10 cellular contexts compared by ENCODE assay signal in genomic region chr3:152199069-152199838, GRCh38.
A peak's percentile ranks its signal among the peaks of the same experiment; 100 is the strongest.
DNase-seq lines count a peak whose midpoint lies in the region; ATAC-seq and TF ChIP-seq lines count a peak whose summit lies in the region.
"Had no signal": no experiment of that assay in that cellular context is flagged by ENCODE, and none has a peak within 500 bp of the region (broad histone marks: within the 10 kb centered on the region; RNA-seq: fewer than 3 reads in every experiment).

No MANE protein-coding gene starts in this region.

- peaks cover 4% of the 10 kb centered on the region for H3K36me3 Mint-ChIP-seq in CD8-positive, alpha-beta T cell
- peaks cover 4% of the 10 kb centered on the region for H3K36me3 Mint-ChIP-seq in activated CD8-positive, alpha-beta T cell treated with anti-CD3 and anti-CD28 coated beads, Interleukin-2, amount 10 ng/mL, durations not matched to agents 7 days and 5 days (ENCODE audit: low read depth)
- H3K36me3 Mint-ChIP-seq in natural killer cell treated with Interleukin-12 subunit alpha and Interleukin-12 subunit beta and Interleukin-15 and Interleukin-18, amount 100 ng/mL, for 72 hours: no peaks in the 10 kb centered on the region

- POLR2A ChIA-PET in CD8-positive, alpha-beta T cell (lab: Charles Lee): interaction anchor here (0.6 to 6.5 kb wide), 8 partner anchors 43 to 238 kb away, joined by 3 to 63 read pairs (median 6); partner anchors contain the start of gene MBNL1
- POLR2A ChIA-PET in activated CD8-positive, alpha-beta T cell treated with anti-CD3 and anti-CD28 coated beads, Interleukin-2, amount 10 ng/mL, durations not matched to agents 7 days and 5 days (lab: Charles Lee): interaction anchor here (0.7 to 6.0 kb wide), 9 partner anchors 16 to 86 kb away, joined by 3 to 80 read pairs (median 3); partner anchors contain the start of gene MBNL1

- peaks cover 61% of the 10 kb centered on the region for H3K4me1 ChIP-seq in CD8-positive, alpha-beta T cell (ENCODE audit: insufficient read depth, low read length)

- H3K36me3 ChIP-seq in CD8-positive, alpha-beta T cell (ENCODE audit: insufficient read depth, low read length): no peaks in the 10 kb centered on the region

- peak overlapping the region; percentile 93 for H3K27ac Mint-ChIP-seq in CD8-positive, alpha-beta T cell
- H3K27ac Mint-ChIP-seq in activated CD8-positive, alpha-beta T cell treated with anti-CD3 and anti-CD28 coated beads, Interleukin-2, amount 10 ng/mL, durations not matched to agents 7 days and 5 days: peak overlapping the region; percentile 81
- peak overlapping the region; percentile 94 to 98 for H3K27ac Mint-ChIP-seq in natural killer cell treated with Interleukin-12 subunit alpha and Interleukin-12 subunit beta and Interleukin-15 and Interleukin-18, amount 100 ng/mL, for 72 hours

- CTCF ChIA-PET in CD8-positive, alpha-beta T cell (lab: Charles Lee): interaction anchor here (1.0 to 2.6 kb wide), 7 partner anchors 14 to 248 kb away, joined by 3 to 11 read pairs (median 4); no protein-coding TSS in a partner anchor
- CTCF ChIA-PET in activated CD8-positive, alpha-beta T cell treated with anti-CD3 and anti-CD28 coated beads, Interleukin-2, amount 10 ng/mL, durations not matched to agents 7 days and 5 days (lab: Charles Lee): interaction anchor here (0.6 to 3.3 kb wide), 12 partner anchors 10 to 85 kb away, joined by 3 to 33 read pairs (median 4); no protein-coding TSS in a partner anchor

- no peaks in the 10 kb centered on the region for H3K9me3 Mint-ChIP-seq in CD8-positive, alpha-beta T cell
- H3K9me3 Mint-ChIP-seq in activated CD8-positive, alpha-beta T cell treated with anti-CD3 and anti-CD28 coated beads, Interleukin-2, amount 10 ng/mL, durations not matched to agents 7 days and 5 days (ENCODE audit: insufficient read depth): no peaks in the 10 kb centered on the region
- no peaks in the 10 kb centered on the region for H3K9me3 Mint-ChIP-seq in natural killer cell treated with Interleukin-12 subunit alpha and Interleukin-12 subunit beta and Interleukin-15 and Interleukin-18, amount 100 ng/mL, for 72 hours

- no peaks in the 10 kb centered on the region for H3K27me3 ChIP-seq in CD8-positive, alpha-beta T cell (ENCODE audit: insufficient read depth, low read length)

- peak overlapping the region; percentile 52 for H3K27ac ChIP-seq in CD8-positive, alpha-beta T cell (ENCODE audit: low read depth, low read length)

- H3K9me3 ChIP-seq in CD8-positive, alpha-beta T cell (ENCODE audit: low read length): no peaks in the 10 kb centered on the region

- no peak for DNase-seq in CD8-positive, alpha-beta T cell
- peak; percentile 47 for DNase-seq in activated CD8-positive, alpha-beta T cell treated with anti-CD3 and anti-CD28 coated beads, Interleukin-2, amount 10 ng/mL, durations not matched to agents 7 days and 5 days
- DNase-seq in natural killer cell treated with Interleukin-12 subunit alpha and Interleukin-12 subunit beta and Interleukin-15 and Interleukin-18, amount 100 ng/mL, for 72 hours (ENCODE audit: low spot score): no peak
- DNase-seq in kidney glomerular epithelial cell (lab: John Stamatoyannopoulos, UW): no peak
- no peak for DNase-seq in activated gamma-delta T cell (lab: John Stamatoyannopoulos, UW)
- no peak for DNase-seq in NCI-H146 treated with DMSO at 0.1 percent for 48 hours (lab: John Stamatoyannopoulos, UW; ENCODE audit: unreplicated experiment)
- no peak for DNase-seq in posterior cingulate gyrus
- DNase-seq: NCI-H524 treated with DMSO at 0.1 percent for 48 hours, right cardiac atrium had no signal

- intact Hi-C loops in CD8-positive, alpha-beta T cell (cut with DNase I, micrococcal nuclease): loop anchor here in 1 of 2 experiments (1.0 kb wide), 1 partner anchor 8 kb away; no protein-coding TSS in a partner anchor
- intact Hi-C loops in posterior cingulate gyrus (cut with DNase I): no loop called here

- H3K27me3 Mint-ChIP-seq in CD8-positive, alpha-beta T cell (ENCODE audit: low read depth): no peaks in the 10 kb centered on the region
- H3K27me3 Mint-ChIP-seq in activated CD8-positive, alpha-beta T cell treated with anti-CD3 and anti-CD28 coated beads, Interleukin-2, amount 10 ng/mL, durations not matched to agents 7 days and 5 days (ENCODE audit: low read depth): no peaks in the 10 kb centered on the region
- H3K27me3 Mint-ChIP-seq in natural killer cell treated with Interleukin-12 subunit alpha and Interleukin-12 subunit beta and Interleukin-15 and Interleukin-18, amount 100 ng/mL, for 72 hours: no peaks in the 10 kb centered on the region

- peaks cover 75% of the 10 kb centered on the region for H3K4me1 Mint-ChIP-seq in CD8-positive, alpha-beta T cell (ENCODE audit: low read depth)
- peaks cover 73% of the 10 kb centered on the region for H3K4me1 Mint-ChIP-seq in activated CD8-positive, alpha-beta T cell treated with anti-CD3 and anti-CD28 coated beads, Interleukin-2, amount 10 ng/mL, durations not matched to agents 7 days and 5 days (ENCODE audit: low read depth)
- peaks cover 57 to 81% of the 10 kb centered on the region in 2 donors for H3K4me1 Mint-ChIP-seq in natural killer cell treated with Interleukin-12 subunit alpha and Interleukin-12 subunit beta and Interleukin-15 and Interleukin-18, amount 100 ng/mL, for 72 hours (ENCODE audit: low read depth in 2 of 2)

- peak; percentile 43 for ATAC-seq in CD8-positive, alpha-beta T cell
- peak; percentile 30 for ATAC-seq in GM21825 (IDR thresholded peaks at IDR 0.05; ENCODE audit: unreplicated experiment)
- peak; percentile 43 for ATAC-seq in activated CD8-positive, alpha-beta T cell treated with anti-CD3 and anti-CD28 coated beads, Interleukin-2, amount 10 ng/mL, durations not matched to agents 7 days and 5 days
- ATAC-seq in natural killer cell treated with Interleukin-12 subunit alpha and Interleukin-12 subunit beta and Interleukin-15 and Interleukin-18, amount 100 ng/mL, for 72 hours: peak in 1 of 2 donors; percentile 40

- peak overlapping the region; percentile 79 for H3K4me3 Mint-ChIP-seq in CD8-positive, alpha-beta T cell
- H3K4me3 Mint-ChIP-seq in activated CD8-positive, alpha-beta T cell treated with anti-CD3 and anti-CD28 coated beads, Interleukin-2, amount 10 ng/mL, durations not matched to agents 7 days and 5 days: peak overlapping the region; percentile 67
- peak overlapping the region; percentile 86 for H3K4me3 Mint-ChIP-seq in natural killer cell treated with Interleukin-12 subunit alpha and Interleukin-12 subunit beta and Interleukin-15 and Interleukin-18, amount 100 ng/mL, for 72 hours

- no peak for TF ChIP-seq CTCF in CD8-positive, alpha-beta T cell (IDR thresholded peaks at IDR 0.05)

- peak overlapping the region; percentile 26 for H3K4me3 ChIP-seq in CD8-positive, alpha-beta T cell (ENCODE audit: low read depth, low read length)
